14 cellular contexts compared by ENCODE assay signal in genomic region chr18:78813898-78814297, GRCh38.
"Had no signal": no experiment of that assay in that cellular context is flagged by ENCODE, and none has a peak within 500 bp of the region (broad histone marks: within the 10 kb centered on the region; RNA-seq: fewer than 3 reads in every experiment).

No MANE protein-coding gene starts in this region.

- ATAC-seq: esophagus mucosa; gastrocnemius medialis; naive thymus-derived CD8-positive, alpha-beta T cell; right lobe of liver had no signal

- H3K27ac Mint-ChIP-seq: progenitor cell of endocrine pancreas had no signal

- H3K4me3 ChIP-seq: coronary artery, gastrocnemius medialis, ovary, right lobe of liver had no signal

- H3K4me3 Mint-ChIP-seq: naive thymus-derived CD8-positive, alpha-beta T cell had no signal

- H3K27ac ChIP-seq: coronary artery, gastrocnemius medialis, ovary, right lobe of liver had no signal

- H3K4me1 ChIP-seq: gastrocnemius medialis, right lobe of liver had no signal

- H3K27me3 ChIP-seq: ovary, right lobe of liver had no signal

- H3K36me3 ChIP-seq: gastrocnemius medialis, ovary, right lobe of liver had no signal

- DNase-seq: central memory CD4-positive, alpha-beta T cell; effector CD4-positive, alpha-beta T cell; gastrocnemius medialis; glutamatergic neuron; kidney glomerular epithelial cell; naive thymus-derived CD8-positive, alpha-beta T cell; ovary; right lobe of liver; stimulated activated CD4-positive, alpha-beta T cell treated with anti-CD3 and anti-CD28 coated beads, Interleukin-12 subunit alpha, Interleukin-12 subunit beta, amount 100 ng/mL, for 4 hours; stimulated activated naive CD4-positive, alpha-beta T cell treated with Interleukin-2 at 50 U/mL for 16 hours; trophoblast cell had no signal

- H3K9me3 ChIP-seq: gastrocnemius medialis, ovary, right lobe of liver had no signal
